In genomic region chr22:28008056-28008455, GRCh38 we compare ENCODE assay signal across 22 cellular contexts.
"Had no signal": no experiment of that assay in that cellular context is flagged by ENCODE, and none has a peak within 500 bp of the region (broad histone marks: within the 10 kb centered on the region; RNA-seq: fewer than 3 reads in every experiment).

No MANE protein-coding gene starts in this region.

- H3K27me3 ChIP-seq: MG63, SJSA1 had no signal

- DNase-seq: Karpas-422, KG1, MG63, NCI-H1092, NCI-H1105 treated with DMSO at 0.1 percent for 48 hours, NCI-H1417 treated with DMSO at 0.1 percent for 48 hours, NCI-H146, NCI-H1694 treated with DMSO at 0.1 percent for 48 hours, NCI-H1930, NCI-H2081, NCI-H2107, NCI-H2227 treated with DMSO at 0.1 percent for 48 hours, NCI-H524, NCI-H69, NCI-H774, SHP77 treated with DMSO at 0.1 percent for 48 hours, SW 1271 had no signal

- H3K27ac ChIP-seq: HL-60, SJSA1, SK-N-MC had no signal

- H3K9me3 ChIP-seq: MG63, SJSA1 had no signal

- H3K4me3 ChIP-seq: MG63, SJSA1, SK-N-MC had no signal

- H3K36me3 ChIP-seq: MG63, SJSA1 had no signal

- ATAC-seq: Panc1, Right ventricle myocardium inferior had no signal
